12 cellular contexts compared by ENCODE assay signal in the genomic region with DNA sequence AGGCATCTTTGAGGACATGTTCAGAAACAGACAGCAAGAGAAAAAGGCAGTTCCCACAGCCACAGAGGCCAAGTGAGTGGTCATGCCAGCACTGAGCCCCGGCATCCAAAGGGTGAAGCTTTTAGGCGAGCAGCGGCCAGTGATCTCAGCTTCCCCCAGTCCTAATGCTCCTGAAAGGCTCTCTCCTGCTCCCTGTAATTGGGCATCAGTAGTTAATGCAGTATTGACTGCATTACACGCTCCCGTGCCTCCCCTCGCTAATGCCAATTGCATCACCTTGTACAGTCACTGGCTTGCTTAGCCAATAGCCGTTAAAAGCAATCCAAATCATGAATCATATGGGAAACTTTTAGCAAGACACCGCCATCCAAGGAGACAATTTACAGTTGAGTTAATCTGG. TPM values are rescaled to one million over a fixed set of nuclear protein-coding genes. Genes with fewer than 3 reads are reported as not detected.
DNase-seq lines count a peak whose midpoint lies in the region; ATAC-seq lines count a peak whose summit lies in the region.
"Had no signal": no experiment of that assay in that cellular context is flagged by ENCODE, and none has a peak within 500 bp of the region (broad histone marks: within the 10 kb centered on the region; RNA-seq: fewer than 3 reads in every experiment).

No MANE protein-coding gene starts in this region.

- intact Hi-C loops in activated T-helper 1 cell treated with anti-CD3 and anti-CD28 coated beads, Interleukin-12 subunit alpha, Interleukin-12 subunit beta, Interleukin-2, Interleukin-4 antibody, amounts not matched to agents 30 ng/mL and 10 ng/mL and 1 ng/mL, durations not matched to agents 14 hours and 24 hours and 36 hours (cut with micrococcal nuclease): no loop called here

- H3K27ac Mint-ChIP-seq in activated T-helper 1 cell treated with anti-CD3 and anti-CD28 coated beads, Interleukin-12 subunit alpha, Interleukin-12 subunit beta, Interleukin-2, Interleukin-4 antibody, amounts not matched to agents 30 ng/mL and 10 ng/mL and 1 ng/mL, durations not matched to agents 14 hours and 24 hours and 36 hours: no peak overlapping the region

- DNase-seq in GOT3 (lab: John Stamatoyannopoulos, UW) (peak; percentile 7), NOMO-1 (lab: John Stamatoyannopoulos, UW; ENCODE audit: unreplicated experiment in 2 of 2) (peak; percentile 65 to 87), renal cortical epithelial cell (ENCODE audit: low read depth) (peak; percentile 89), epidermal melanocyte (ENCODE audit: insufficient read length, low spot score) (no peak)
- no peak for DNase-seq in activated T-helper 1 cell treated with anti-CD3 and anti-CD28 coated beads, Interleukin-12 subunit alpha, Interleukin-12 subunit beta, Interleukin-2, Interleukin-4 antibody, amounts not matched to agents 30 ng/mL and 10 ng/mL and 1 ng/mL, durations not matched to agents 14 hours and 24 hours and 36 hours (ENCODE audit: low spot score)
- DNase-seq: left lung, NCI-H1048 had no signal

- H3K9me3 Mint-ChIP-seq in activated T-helper 1 cell treated with anti-CD3 and anti-CD28 coated beads, Interleukin-12 subunit alpha, Interleukin-12 subunit beta, Interleukin-2, Interleukin-4 antibody, amounts not matched to agents 30 ng/mL and 10 ng/mL and 1 ng/mL, durations not matched to agents 14 hours and 24 hours and 36 hours: no peaks in the 10 kb centered on the region

- no peak overlapping the region for H3K4me3 Mint-ChIP-seq in activated T-helper 1 cell treated with anti-CD3 and anti-CD28 coated beads, Interleukin-12 subunit alpha, Interleukin-12 subunit beta, Interleukin-2, Interleukin-4 antibody, amounts not matched to agents 30 ng/mL and 10 ng/mL and 1 ng/mL, durations not matched to agents 14 hours and 24 hours and 36 hours

- peaks cover 33% of the 10 kb centered on the region for H3K27me3 Mint-ChIP-seq in activated T-helper 1 cell treated with anti-CD3 and anti-CD28 coated beads, Interleukin-12 subunit alpha, Interleukin-12 subunit beta, Interleukin-2, Interleukin-4 antibody, amounts not matched to agents 30 ng/mL and 10 ng/mL and 1 ng/mL, durations not matched to agents 14 hours and 24 hours and 36 hours (ENCODE audit: insufficient read depth)

- ATAC-seq in esophagus mucosa: peak; percentile 83
- no peak for ATAC-seq in GM18909 (IDR thresholded peaks at IDR 0.05; ENCODE audit: poor library complexity, unreplicated experiment)
- no peak for ATAC-seq in HG03571 (IDR thresholded peaks at IDR 0.05; ENCODE audit: unreplicated experiment)
- ATAC-seq: left lung had no signal

- H3K4me1 Mint-ChIP-seq in activated T-helper 1 cell treated with anti-CD3 and anti-CD28 coated beads, Interleukin-12 subunit alpha, Interleukin-12 subunit beta, Interleukin-2, Interleukin-4 antibody, amounts not matched to agents 30 ng/mL and 10 ng/mL and 1 ng/mL, durations not matched to agents 14 hours and 24 hours and 36 hours (ENCODE audit: low read depth): peaks cover 4% of the 10 kb centered on the region

- no peaks in the 10 kb centered on the region for H3K36me3 Mint-ChIP-seq in activated T-helper 1 cell treated with anti-CD3 and anti-CD28 coated beads, Interleukin-12 subunit alpha, Interleukin-12 subunit beta, Interleukin-2, Interleukin-4 antibody, amounts not matched to agents 30 ng/mL and 10 ng/mL and 1 ng/mL, durations not matched to agents 14 hours and 24 hours and 36 hours (ENCODE audit: low read depth)

RNA-seq across cellular contexts. Expression of a gene that starts 4.9 kb away (rescaled TPM):
- not detected for total RNA-seq in esophagus mucosa
- total RNA-seq in renal cortical epithelial cell: 0.40 TPM in 1 of 2 replicates, not detected in the other
- not detected in 2 replicates for total RNA-seq in activated T-helper 1 cell treated with anti-CD3 and anti-CD28 coated beads, Interleukin-12 subunit alpha, Interleukin-12 subunit beta, Interleukin-2, Interleukin-4 antibody, amounts not matched to agents 30 ng/mL and 10 ng/mL and 1 ng/mL, durations not matched to agents 14 hours and 24 hours and 36 hours
- total RNA-seq: dermis microvascular lymphatic vessel endothelial cell, G401, left lung had no signal

Comparison
In these comparisons a context has a peak if more than half of its experiments do, and no peak if none do; other contexts are left out.
1. DNase-seq: peak in GOT3 (single experiment), NOMO-1 (2 of 2) and renal cortical epithelial cell (single experiment); none in activated T-helper 1 cell treated with anti-CD3 and anti-CD28 coated beads, Interleukin-12 subunit alpha, Interleukin-12 subunit beta, Interleukin-2, Interleukin-4 antibody, amounts not matched to agents 30 ng/mL and 10 ng/mL and 1 ng/mL, durations not matched to agents 14 hours and 24 hours and 36 hours (single experiment) and epidermal melanocyte (single experiment).